Comparison of ENCODE assay signal across 11 cellular contexts in genomic region chr13:99548448-99548847, GRCh38.
DNase-seq lines count a peak whose midpoint lies in the region; ATAC-seq, FAIRE-seq and TF ChIP-seq lines count a peak whose summit lies in the region.
"Had no signal": no experiment of that assay in that cellular context is flagged by ENCODE, and none has a peak within 500 bp of the region (broad histone marks: within the 10 kb centered on the region; RNA-seq: fewer than 3 reads in every experiment).

No MANE protein-coding gene starts in this region.

- no peak for DNase-seq in NCI-H2227 (lab: John Stamatoyannopoulos, UW; ENCODE audit: unreplicated experiment)
- no peak for DNase-seq in WERI-Rb-1
- no peak for DNase-seq in DMS79 (lab: John Stamatoyannopoulos, UW)
- DNase-seq in RCC 7860 (ENCODE audit: low spot score), result no peak
- DNase-seq: hypothalamus, NCI-H1092 had no signal

- FAIRE-seq in RCC 7860 (lab: Jason Lieb, UNC), result no peak

- no peak overlapping the region for H3K4me3 Mint-ChIP-seq in dendritic cell treated with granulocyte-macrophage colony-stimulating factor and Interleukin-4, amounts not matched to agents 40 ng/mL and 50 ng/mL, for 4 days

- no peak for TF ChIP-seq POLR2A in GM18505 (IDR thresholded peaks at IDR 0.05; ENCODE audit: borderline replicate concordance, extremely low read depth, insufficient read depth, insufficient read length)

- ATAC-seq in GM18505 (IDR thresholded peaks at IDR 0.05; ENCODE audit: unreplicated experiment) (peak; percentile 60), GM21390 (IDR thresholded peaks at IDR 0.05; ENCODE audit: unreplicated experiment) (peak; percentile 71), HG03280 (IDR thresholded peaks at IDR 0.05; ENCODE audit: unreplicated experiment) (peak; percentile 63)

- peak overlapping the region; percentile 68 for H3K27ac Mint-ChIP-seq in dendritic cell treated with granulocyte-macrophage colony-stimulating factor and Interleukin-4, amounts not matched to agents 40 ng/mL and 50 ng/mL, for 4 days

- no peaks in the 10 kb centered on the region for H3K9me3 Mint-ChIP-seq in dendritic cell treated with granulocyte-macrophage colony-stimulating factor and Interleukin-4, amounts not matched to agents 40 ng/mL and 50 ng/mL, for 4 days

- peaks cover 83% of the 10 kb centered on the region for H3K36me3 ChIP-seq in WERI-Rb-1

- intact Hi-C loops in dendritic cell treated with granulocyte-macrophage colony-stimulating factor and Interleukin-4, amounts not matched to agents 40 ng/mL and 50 ng/mL, for 4 days (cut with micrococcal nuclease), result no loop called here

- H3K36me3 Mint-ChIP-seq in dendritic cell treated with granulocyte-macrophage colony-stimulating factor and Interleukin-4, amounts not matched to agents 40 ng/mL and 50 ng/mL, for 4 days (ENCODE audit: low read depth), result peaks cover 88% of the 10 kb centered on the region

- H3K27me3 ChIP-seq in WERI-Rb-1 (ENCODE audit: insufficient read depth, low read depth, severe bottlenecking), result no peaks in the 10 kb centered on the region

- no peak overlapping the region for H3K4me3 ChIP-seq in WERI-Rb-1 (ENCODE audit: low read depth, low read length)
- H3K4me3 ChIP-seq: thoracic aorta had no signal

- no peaks in the 10 kb centered on the region for H3K9me3 ChIP-seq in WERI-Rb-1 (ENCODE audit: severe bottlenecking)
- H3K9me3 ChIP-seq: thoracic aorta had no signal

- peaks cover 21% of the 10 kb centered on the region for H3K4me1 Mint-ChIP-seq in dendritic cell treated with granulocyte-macrophage colony-stimulating factor and Interleukin-4, amounts not matched to agents 40 ng/mL and 50 ng/mL, for 4 days (ENCODE audit: low read depth)

- H3K27ac ChIP-seq in WERI-Rb-1, result no peak overlapping the region
- H3K27ac ChIP-seq: thoracic aorta had no signal

- no peak for TF ChIP-seq CTCF in WERI-Rb-1 (IDR thresholded peaks at IDR 0.05; ENCODE audit: low read depth, low read length)

- H3K27me3 Mint-ChIP-seq in dendritic cell treated with granulocyte-macrophage colony-stimulating factor and Interleukin-4, amounts not matched to agents 40 ng/mL and 50 ng/mL, for 4 days, result no peaks in the 10 kb centered on the region
